Comparison of ENCODE assay signal across 1 cellular context in genomic region chr16:11361751-11362742, GRCh38.
TF ChIP-seq lines count a peak whose summit lies in the region.

No MANE protein-coding gene starts in this region.

TF ChIP-seq in GM12878, 131 proteins besides CTCF, POLR2A, EP300 and RAD21 (continued from another document):
- no peak for TF ChIP-seq ATF3 (IDR thresholded peaks at IDR 0.05; ENCODE audit: borderline replicate concordance, extremely low read depth, low read depth, low read length)
- no peak for TF ChIP-seq SIN3A (IDR thresholded peaks at IDR 0.05; ENCODE audit: low read depth, low read length)
- peak in 1 of 2 experiments; percentile 72; a peak in 1 of 3 replicates for TF ChIP-seq EGR1 (IDR thresholded peaks at IDR 0.05; ENCODE audit: borderline replicate concordance in 1 of 2, low read depth in 2 of 2, low read length in 2 of 2)
- TF ChIP-seq RELB (IDR thresholded peaks at IDR 0.05; ENCODE audit: low read depth): peak; percentile 88
- peak; percentile 33; the same call in 1 of the 2 replicates for TF ChIP-seq TAF1 (IDR thresholded peaks at IDR 0.05; ENCODE audit: borderline replicate concordance, low read depth, low read length)
- TF ChIP-seq, protein P1, sequence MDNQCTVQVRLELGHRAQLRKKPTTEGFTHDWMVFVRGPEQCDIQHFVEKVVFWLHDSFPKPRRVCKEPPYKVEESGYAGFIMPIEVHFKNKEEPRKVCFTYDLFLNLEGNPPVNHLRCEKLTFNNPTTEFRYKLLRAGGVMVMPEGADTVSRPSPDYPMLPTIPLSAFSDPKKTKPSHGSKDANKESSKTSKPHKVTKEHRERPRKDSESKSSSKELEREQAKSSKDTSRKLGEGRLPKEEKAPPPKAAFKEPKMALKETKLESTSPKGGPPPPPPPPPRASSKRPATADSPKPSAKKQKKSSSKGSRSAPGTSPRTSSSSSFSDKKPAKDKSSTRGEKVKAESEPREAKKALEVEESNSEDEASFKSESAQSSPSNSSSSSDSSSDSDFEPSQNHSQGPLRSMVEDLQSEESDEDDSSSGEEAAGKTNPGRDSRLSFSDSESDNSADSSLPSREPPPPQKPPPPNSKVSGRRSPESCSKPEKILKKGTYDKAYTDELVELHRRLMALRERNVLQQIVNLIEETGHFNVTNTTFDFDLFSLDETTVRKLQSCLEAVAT (IDR thresholded peaks at IDR 0.05): peak; percentile 62; the same call in 1 of the 2 replicates
- TF ChIP-seq SUPT20H (IDR thresholded peaks at IDR 0.05; ENCODE audit: borderline replicate concordance, control insufficient read depth, low read depth, low read length): no peak
- TF ChIP-seq DPF2 (IDR thresholded peaks at IDR 0.05): peak; percentile 88
- TF ChIP-seq GABPA (IDR thresholded peaks at IDR 0.05; ENCODE audit: low read depth): no peak
- TF ChIP-seq, protein P2, sequence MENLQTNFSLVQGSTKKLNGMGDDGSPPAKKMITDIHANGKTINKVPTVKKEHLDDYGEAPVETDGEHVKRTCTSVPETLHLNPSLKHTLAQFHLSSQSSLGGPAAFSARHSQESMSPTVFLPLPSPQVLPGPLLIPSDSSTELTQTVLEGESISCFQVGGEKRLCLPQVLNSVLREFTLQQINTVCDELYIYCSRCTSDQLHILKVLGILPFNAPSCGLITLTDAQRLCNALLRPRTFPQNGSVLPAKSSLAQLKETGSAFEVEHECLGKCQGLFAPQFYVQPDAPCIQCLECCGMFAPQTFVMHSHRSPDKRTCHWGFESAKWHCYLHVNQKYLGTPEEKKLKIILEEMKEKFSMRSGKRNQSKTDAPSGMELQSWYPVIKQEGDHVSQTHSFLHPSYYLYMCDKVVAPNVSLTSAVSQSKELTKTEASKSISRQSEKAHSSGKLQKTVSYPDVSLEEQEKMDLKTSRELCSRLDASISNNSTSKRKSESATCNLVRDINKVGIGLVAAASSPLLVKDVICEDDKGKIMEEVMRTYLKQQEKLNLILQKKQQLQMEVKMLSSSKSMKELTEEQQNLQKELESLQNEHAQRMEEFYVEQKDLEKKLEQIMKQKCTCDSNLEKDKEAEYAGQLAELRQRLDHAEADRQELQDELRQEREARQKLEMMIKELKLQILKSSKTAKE (IDR thresholded peaks at IDR 0.05; ENCODE audit: low read depth, poor library complexity, severe bottlenecking): peak; percentile 74
- TF ChIP-seq HCFC1 (IDR thresholded peaks at IDR 0.05; ENCODE audit: low read length): no peak
- peak; percentile 25; the same call in 1 of the 2 replicates for TF ChIP-seq POLR2AphosphoS5 (IDR thresholded peaks at IDR 0.05; ENCODE audit: low read length)
- TF ChIP-seq BHLHE40 (IDR thresholded peaks at IDR 0.05; ENCODE audit: borderline replicate concordance in 1 of 2, low read depth in 2 of 2, low read length in 1 of 2): peak; percentile 45 to 54; a peak in 1 of 4 replicates
- peak; percentile 75; the same call in 1 of the 2 replicates for TF ChIP-seq RAD51 (IDR thresholded peaks at IDR 0.05)
- TF ChIP-seq JUNB (IDR thresholded peaks at IDR 0.05): 0 out of 2 replicates have a peak, but pooled peaks have one; percentile 18
- TF ChIP-seq PKNOX1 (IDR thresholded peaks at IDR 0.05): peak; percentile 32; the same call in 1 of the 2 replicates
- TF ChIP-seq ZBED1 (IDR thresholded peaks at IDR 0.05; ENCODE audit: borderline replicate concordance): peak; percentile 76; the same call in 1 of the 2 replicates
- TF ChIP-seq BCL11A (IDR thresholded peaks at IDR 0.05; ENCODE audit: low read depth, low read length): peak; percentile 72; the same call in 1 of the 2 replicates
- TF ChIP-seq IRF4 (IDR thresholded peaks at IDR 0.05; ENCODE audit: low read depth, low read length): peak; percentile 71; the same call in 1 of the 2 replicates
- TF ChIP-seq, protein P3, sequence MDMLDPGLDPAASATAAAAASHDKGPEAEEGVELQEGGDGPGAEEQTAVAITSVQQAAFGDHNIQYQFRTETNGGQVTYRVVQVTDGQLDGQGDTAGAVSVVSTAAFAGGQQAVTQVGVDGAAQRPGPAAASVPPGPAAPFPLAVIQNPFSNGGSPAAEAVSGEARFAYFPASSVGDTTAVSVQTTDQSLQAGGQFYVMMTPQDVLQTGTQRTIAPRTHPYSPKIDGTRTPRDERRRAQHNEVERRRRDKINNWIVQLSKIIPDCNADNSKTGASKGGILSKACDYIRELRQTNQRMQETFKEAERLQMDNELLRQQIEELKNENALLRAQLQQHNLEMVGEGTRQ (IDR thresholded peaks at IDR 0.05; ENCODE audit: borderline replicate concordance, low read depth, low read length): no peak; the same call in 1 of the 2 replicates
- peak; percentile 81 for TF ChIP-seq SP1 (IDR thresholded peaks at IDR 0.05; ENCODE audit: low read depth, low read length)
- TF ChIP-seq SMARCA5 (IDR thresholded peaks at IDR 0.05): peak; percentile 35
- peak; percentile 99 for TF ChIP-seq EED (IDR thresholded peaks at IDR 0.05; ENCODE audit: low read depth)
- TF ChIP-seq NR2F1 (conservative IDR thresholded peaks at IDR 0.05): peak; percentile 84
- peak; percentile 69 for TF ChIP-seq YY1 (IDR thresholded peaks at IDR 0.05; ENCODE audit: low read depth, low read length)
- TF ChIP-seq, protein P4, sequence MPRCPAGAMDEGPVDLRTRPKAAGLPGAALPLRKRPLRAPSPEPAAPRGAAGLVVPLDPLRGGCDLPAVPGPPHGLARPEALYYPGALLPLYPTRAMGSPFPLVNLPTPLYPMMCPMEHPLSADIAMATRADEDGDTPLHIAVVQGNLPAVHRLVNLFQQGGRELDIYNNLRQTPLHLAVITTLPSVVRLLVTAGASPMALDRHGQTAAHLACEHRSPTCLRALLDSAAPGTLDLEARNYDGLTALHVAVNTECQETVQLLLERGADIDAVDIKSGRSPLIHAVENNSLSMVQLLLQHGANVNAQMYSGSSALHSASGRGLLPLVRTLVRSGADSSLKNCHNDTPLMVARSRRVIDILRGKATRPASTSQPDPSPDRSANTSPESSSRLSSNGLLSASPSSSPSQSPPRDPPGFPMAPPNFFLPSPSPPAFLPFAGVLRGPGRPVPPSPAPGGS (IDR thresholded peaks at IDR 0.05; ENCODE audit: borderline replicate concordance, insufficient read depth, low read depth, low read length, poor library complexity, severe bottlenecking): peak; percentile 64
- peak; percentile 93 for TF ChIP-seq SPI1 (IDR thresholded peaks at IDR 0.05; ENCODE audit: borderline replicate concordance, insufficient read depth, low read depth, low read length)
- TF ChIP-seq ZNF217 (IDR thresholded peaks at IDR 0.05): 0 out of 2 replicates have a peak, but pooled peaks have one; percentile 73
- peak; percentile 67; the same call in 2 of the 3 replicates for TF ChIP-seq POU2F2 (IDR thresholded peaks at IDR 0.05; ENCODE audit: borderline replicate concordance, low read depth, low read length)
- TF ChIP-seq ETV6 (conservative IDR thresholded peaks at IDR 0.05 in 1 of 2, IDR thresholded peaks at IDR 0.05 in 1 of 2; ENCODE audit: borderline replicate concordance in 1 of 2, low read depth in 1 of 2): peak in 1 of 2 experiments; percentile 99; a peak in 2 of 4 replicates
- peak; percentile 86 for TF ChIP-seq MEF2A (IDR thresholded peaks at IDR 0.05; ENCODE audit: insufficient read depth, low read depth, low read length)
- peak; percentile 75; the same call in 1 of the 2 replicates for TF ChIP-seq GATAD2B (conservative IDR thresholded peaks at IDR 0.05; ENCODE audit: low read depth)
- TF ChIP-seq FOXK2 (IDR thresholded peaks at IDR 0.05): no peak
- TF ChIP-seq NRF1 (conservative IDR thresholded peaks at IDR 0.05; ENCODE audit: low read depth, low read length): no peak
- TF ChIP-seq ATF7 (IDR thresholded peaks at IDR 0.05; ENCODE audit: low read depth): peak; percentile 55; the same call in 1 of the 2 replicates
- peak; percentile 79; the same call in 1 of the 2 replicates for TF ChIP-seq TCF3 (IDR thresholded peaks at IDR 0.05; ENCODE audit: borderline replicate concordance, insufficient read depth, low read depth, low read length)
- TF ChIP-seq CHD2 (IDR thresholded peaks at IDR 0.05; ENCODE audit: borderline replicate concordance, low read depth, low read length): 0 out of 2 replicates have a peak, but pooled peaks have one; percentile 12
- TF ChIP-seq, protein P5, sequence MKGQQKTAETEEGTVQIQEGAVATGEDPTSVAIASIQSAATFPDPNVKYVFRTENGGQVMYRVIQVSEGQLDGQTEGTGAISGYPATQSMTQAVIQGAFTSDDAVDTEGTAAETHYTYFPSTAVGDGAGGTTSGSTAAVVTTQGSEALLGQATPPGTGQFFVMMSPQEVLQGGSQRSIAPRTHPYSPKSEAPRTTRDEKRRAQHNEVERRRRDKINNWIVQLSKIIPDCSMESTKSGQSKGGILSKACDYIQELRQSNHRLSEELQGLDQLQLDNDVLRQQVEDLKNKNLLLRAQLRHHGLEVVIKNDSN (IDR thresholded peaks at IDR 0.05; ENCODE audit: borderline replicate concordance, extremely low read length, insufficient read depth, low read depth, low read length): peak; percentile 50
- TF ChIP-seq CREM (IDR thresholded peaks at IDR 0.05; ENCODE audit: low read depth): peak; percentile 64; the same call in 1 of the 2 replicates
- TF ChIP-seq TCF12 (IDR thresholded peaks at IDR 0.05; ENCODE audit: low read depth, low read length): peak; percentile 78; the same call in 1 of the 2 replicates
- TF ChIP-seq NBN (IDR thresholded peaks at IDR 0.05): peak; percentile 55; the same call in 1 of the 2 replicates
- peak; percentile 91 for TF ChIP-seq CBFB (IDR thresholded peaks at IDR 0.05; ENCODE audit: low read depth)
- TF ChIP-seq MEF2B (IDR thresholded peaks at IDR 0.05; ENCODE audit: partially characterized antibody, poor library complexity, severe bottlenecking): peak; percentile 57
